ENCODE assay signal across 8 cellular contexts in genomic region chr11:2992234-2992999, GRCh38. TPM values are rescaled to one million over a fixed set of nuclear protein-coding genes. Genes with fewer than 3 reads are reported as not detected.
DNase-seq lines count a peak whose midpoint lies in the region; ATAC-seq and TF ChIP-seq lines count a peak whose summit lies in the region.

A gene with protein sequence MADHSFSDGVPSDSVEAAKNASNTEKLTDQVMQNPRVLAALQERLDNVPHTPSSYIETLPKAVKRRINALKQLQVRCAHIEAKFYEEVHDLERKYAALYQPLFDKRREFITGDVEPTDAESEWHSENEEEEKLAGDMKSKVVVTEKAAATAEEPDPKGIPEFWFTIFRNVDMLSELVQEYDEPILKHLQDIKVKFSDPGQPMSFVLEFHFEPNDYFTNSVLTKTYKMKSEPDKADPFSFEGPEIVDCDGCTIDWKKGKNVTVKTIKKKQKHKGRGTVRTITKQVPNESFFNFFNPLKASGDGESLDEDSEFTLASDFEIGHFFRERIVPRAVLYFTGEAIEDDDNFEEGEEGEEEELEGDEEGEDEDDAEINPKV (minus strand): TSS chr11:2992329. CDS start chr11:2979220, 13,109 bp downstream.

- H3K4me3 ChIP-seq in HUES64 (ENCODE audit: low read length) (peak within 1 kb of the TSS; percentile 85), OCI-LY1 (ENCODE audit: low read depth, low read length, poor library complexity, severe bottlenecking) (peak within 1 kb of the TSS; percentile 88)

- H3K27me3 ChIP-seq in HUES64 (ENCODE audit: insufficient read depth, low read length) (no peaks in the 10 kb centered on the region), OCI-LY1 (ENCODE audit: insufficient read depth, low read length) (no peaks in the 10 kb centered on the region)

- under 1% methylated on average over 77 of the region's 77 CpGs for WGBS in HUES64

- H3K79me2 ChIP-seq in OCI-LY1 (ENCODE audit: insufficient read depth, low read length): peaks cover 43% of the 10 kb centered on the region

- H3K27ac ChIP-seq in HUES64 (ENCODE audit: low read depth, low read length) (peak within 1 kb of the TSS; percentile 88), OCI-LY1 (ENCODE audit: low read depth, low read length, poor library complexity, severe bottlenecking) (peak within 1 kb of the TSS; percentile 79)

- H3K9me2 ChIP-seq in OCI-LY1 (ENCODE audit: low read depth, low read length): no peaks in the 10 kb centered on the region

- H2AFZ ChIP-seq in OCI-LY1 (ENCODE audit: low read length): 0 out of 2 replicates have a peak within 1 kb of the TSS, but pooled peaks have one; percentile 7

- no peaks in the 10 kb centered on the region for H3F3A ChIP-seq in OCI-LY1 (ENCODE audit: insufficient read depth, low read length)

- H4K20me1 ChIP-seq in OCI-LY1 (ENCODE audit: insufficient read depth, low read length): no peaks in the 10 kb centered on the region

- H3K4me3 Mint-ChIP-seq in Calu3 (ENCODE audit: low read depth, unreplicated experiment) (peak within 1 kb of the TSS; percentile 98), endothelial cell (ENCODE audit: unreplicated experiment) (peak within 1 kb of the TSS; percentile 100)

- DNase-seq in Calu3 (peak; percentile 95), endothelial cell (ENCODE audit: low spot score) (peak; percentile 95), midbrain (lab: John Stamatoyannopoulos, UW) (peak; percentile 98)
- DNase-seq in activated CD8-positive, alpha-beta memory T cell treated with anti-CD3 and anti-CD28 coated beads, Interleukin-2, amount 50 U/mL, for 4 hours: peak; percentile 97
- peak; percentile 90 to 92 for DNase-seq in stimulated activated CD8-positive, alpha-beta memory T cell treated with anti-CD3 and anti-CD28 coated beads, Interleukin-2, amount 100 ng/mL, for 1 hour (ENCODE audit: low read depth in 2 of 2)

- H3K9ac ChIP-seq in HUES64 (ENCODE audit: low read depth, low read length): peak within 1 kb of the TSS; percentile 91
- peak within 1 kb of the TSS; percentile 94 for H3K9ac ChIP-seq in OCI-LY1 (ENCODE audit: low read length)

- H3K9me3 Mint-ChIP-seq in Calu3 (ENCODE audit: low read depth, unreplicated experiment) (no peaks in the 10 kb centered on the region), endothelial cell (ENCODE audit: unreplicated experiment) (no peaks in the 10 kb centered on the region)

- H3K9me3 ChIP-seq in HUES64 (ENCODE audit: insufficient read depth, low read depth, low read length): no peaks in the 10 kb centered on the region
- H3K9me3 ChIP-seq in OCI-LY1 (ENCODE audit: low read length): no peaks in the 10 kb centered on the region

- intact Hi-C loops in Calu3 (cut with micrococcal nuclease; ENCODE audit: unreplicated experiment): loop anchor here (5.0 kb wide), 1 partner anchor 550 kb away; the partner anchor contains the start of gene TRPM5

- BruUV-seq in Calu3 (replicated peaks; lab: Mats Ljungman, UMichigan): no TSS peak

- peak; percentile 81 for ATAC-seq in GM21447 (IDR thresholded peaks at IDR 0.05; ENCODE audit: unreplicated experiment)

- TF ChIP-seq CTCF in Calu3 (IDR thresholded peaks at IDR 0.05; ENCODE audit: unreplicated experiment) (no peak), OCI-LY1 (IDR thresholded peaks at IDR 0.05; ENCODE audit: low read length) (no peak), endothelial cell (IDR thresholded peaks at IDR 0.05; ENCODE audit: unreplicated experiment) (no peak)

- H3K36me3 ChIP-seq in HUES64 (ENCODE audit: insufficient read depth, low read length) (0 out of 2 replicates have a peak, but pooled peaks cover 3% of the 10 kb centered on the region), OCI-LY1 (ENCODE audit: insufficient read depth, low read length) (peaks cover 6% of the 10 kb centered on the region; the same call in 1 of the 2 replicates)

- H3K4me1 Mint-ChIP-seq in Calu3 (ENCODE audit: low read depth, unreplicated experiment) (peaks cover 18% of the 10 kb centered on the region), endothelial cell (ENCODE audit: unreplicated experiment) (peaks cover 42% of the 10 kb centered on the region)

- peak within 1 kb of the TSS; percentile 93 for H3K4me2 ChIP-seq in OCI-LY1 (ENCODE audit: low read length)

- H3K27me3 Mint-ChIP-seq in Calu3 (ENCODE audit: unreplicated experiment) (no peaks in the 10 kb centered on the region), endothelial cell (ENCODE audit: unreplicated experiment) (peaks cover 6% of the 10 kb centered on the region)

- CTCF ChIA-PET in Calu3 (lab: Charles Lee): interaction anchor here (0.7 to 1.0 kb wide), 5 partner anchors 17 to 459 kb away, joined by 3 to 4 read pairs (median 4); partner anchors contain the start of gene CARS1

- peaks cover 27% of the 10 kb centered on the region for H3K4me1 ChIP-seq in HUES64 (ENCODE audit: insufficient read depth, low read length)
- H3K4me1 ChIP-seq in OCI-LY1 (ENCODE audit: insufficient read depth, low read length, severe bottlenecking): peaks cover 47% of the 10 kb centered on the region

- peaks cover 49% of the 10 kb centered on the region for H3K36me3 Mint-ChIP-seq in Calu3 (ENCODE audit: insufficient read depth, unreplicated experiment)
- peaks cover 7% of the 10 kb centered on the region for H3K36me3 Mint-ChIP-seq in endothelial cell (ENCODE audit: low read depth, unreplicated experiment)

- peak within 1 kb of the TSS; percentile 97 for H3K27ac Mint-ChIP-seq in Calu3 (ENCODE audit: unreplicated experiment)
- peak within 1 kb of the TSS; percentile 97 for H3K27ac Mint-ChIP-seq in endothelial cell (ENCODE audit: unreplicated experiment)

RNA-seq across cellular contexts. Expression of the gene that starts here (rescaled TPM):
- total RNA-seq in Calu3 (2022): 140 and 150 TPM in 2 replicates
- polyA plus RNA-seq in HUES64 (2013, experiment 1 of 2): 149 TPM
- 156 TPM for polyA plus RNA-seq in HUES64 (2013, experiment 2 of 2)
- total RNA-seq in endothelial cell (ENCODE audit: unreplicated experiment): 148 TPM

Comparison
In these comparisons a context has a peak if more than half of its experiments do, and no peak if none do; other contexts are left out.
1. Peak in every context shown above with its lines: DNase-seq, ATAC-seq, H3K4me3 ChIP-seq and H3K27ac ChIP-seq.